Comparison of ENCODE assay signal across 8 cellular contexts in the genomic region with DNA sequence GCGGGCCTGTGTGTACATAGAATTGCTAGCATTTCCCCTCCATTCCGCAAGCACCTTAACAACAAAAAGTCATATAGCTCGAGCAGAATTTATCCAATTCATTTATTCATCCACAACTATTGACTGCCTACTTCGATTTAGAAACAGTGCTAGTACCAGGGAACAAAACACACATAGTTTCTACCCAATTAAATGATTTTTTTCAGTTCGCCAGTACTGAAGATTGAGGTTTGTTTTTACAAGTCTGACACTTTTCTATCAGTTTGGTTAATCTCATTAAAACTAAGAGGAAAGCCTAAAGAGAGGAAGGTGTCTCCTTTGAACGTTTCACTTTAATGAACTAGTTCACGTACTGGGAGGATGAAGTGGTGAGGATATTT. TPM values are rescaled to one million over a fixed set of nuclear protein-coding genes. Genes with fewer than 3 reads are reported as not detected.
DNase-seq lines count a peak whose midpoint lies in the region; ATAC-seq and TF ChIP-seq lines count a peak whose summit lies in the region.

No MANE protein-coding gene starts in this region.

- peaks cover 57% of the 10 kb centered on the region for H3K4me1 Mint-ChIP-seq in CD4-positive, alpha-beta T cell (ENCODE audit: low read depth)

- no peaks in the 10 kb centered on the region for H3K27me3 Mint-ChIP-seq in CD4-positive, alpha-beta T cell

- H3K36me3 ChIP-seq in Loucy (ENCODE audit: insufficient read depth, low read length) (no peaks in the 10 kb centered on the region), duodenal mucosa (ENCODE audit: control insufficient read depth in 1 of 2, insufficient read depth in 2 of 2, low read length in 2 of 2) (peaks cover 0 to 9% of the 10 kb centered on the region in 2 donors), neural cell (ENCODE audit: insufficient read depth, low read length) (no peaks in the 10 kb centered on the region)

- H4K20me1 ChIP-seq in Loucy (ENCODE audit: insufficient read depth, low read length, poor library complexity, severe bottlenecking) (peaks cover 10% of the 10 kb centered on the region), neural cell (ENCODE audit: insufficient read depth) (no peaks in the 10 kb centered on the region)

- CTCF ChIA-PET in CD4-positive, alpha-beta T cell (lab: Charles Lee), result no interaction called here

- POLR2A ChIA-PET in CD4-positive, alpha-beta T cell (lab: Charles Lee), result interaction anchor here (0.6 to 3.5 kb wide), 29 partner anchors 11 to 1656 kb away, joined by 3 to 48 read pairs (median 4); partner anchors contain the start of genes BLTP3A, HMGA1, ILRUN and ITPR3

- H3K27ac ChIP-seq in CD4-positive, alpha-beta T cell (ENCODE audit: low read depth, low read length), result peak overlapping the region; percentile 90
- H3K27ac ChIP-seq in duodenal mucosa (ENCODE audit: low read depth, low read length), result peak overlapping the region; percentile 81
- peak overlapping the region; percentile 82 for H3K27ac ChIP-seq in neural cell (ENCODE audit: low read length)

- H3K27me3 ChIP-seq in CD4-positive, alpha-beta T cell (ENCODE audit: control insufficient read depth, insufficient read depth, low read length), result no peaks in the 10 kb centered on the region
- H3K27me3 ChIP-seq in Loucy (ENCODE audit: insufficient read depth, low read length, poor library complexity, severe bottlenecking) (no peaks in the 10 kb centered on the region), duodenal mucosa (ENCODE audit: control insufficient read depth in 1 of 2, insufficient read depth in 2 of 2, low read length in 2 of 2) (no peaks in the 10 kb centered on the region), neural cell (ENCODE audit: insufficient read depth, low read depth, low read length) (no peaks in the 10 kb centered on the region)

- no peak for TF ChIP-seq CTCF in CD4-positive, alpha-beta T cell (IDR thresholded peaks at IDR 0.05)
- no peak for TF ChIP-seq CTCF in Loucy (conservative IDR thresholded peaks at IDR 0.05; ENCODE audit: low read length)
- no peak for TF ChIP-seq CTCF in neural cell (IDR thresholded peaks at IDR 0.05; ENCODE audit: poor library complexity, severe bottlenecking)

- ATAC-seq in CD4-positive, alpha-beta T cell (ENCODE audit: poor library complexity), result peak; percentile 14
- ATAC-seq in HG02798 (IDR thresholded peaks at IDR 0.05; ENCODE audit: poor library complexity, unreplicated experiment) (no peak), GM18868 (IDR thresholded peaks at IDR 0.05; ENCODE audit: unreplicated experiment) (no peak)

- H3K4me1 ChIP-seq in Loucy (ENCODE audit: insufficient read depth, low read length, poor library complexity, severe bottlenecking) (peaks cover 41% of the 10 kb centered on the region), duodenal mucosa (ENCODE audit: control insufficient read depth in 1 of 2, insufficient read depth in 2 of 2, low read length in 2 of 2) (peaks cover 17 to 29% of the 10 kb centered on the region in 2 donors)

- peak overlapping the region; percentile 80 for H3K4me2 ChIP-seq in Loucy (ENCODE audit: low read depth, low read length, poor library complexity, severe bottlenecking)
- H3K4me2 ChIP-seq in neural cell (ENCODE audit: low read length), result peak overlapping the region; percentile 100

- TF ChIP-seq EP300 in neural cell (conservative IDR thresholded peaks at IDR 0.05; ENCODE audit: poor library complexity, severe bottlenecking), result no peak

- H3K9me2 ChIP-seq in Loucy (replicated peaks; ENCODE audit: low read depth, low read length) (no peaks in the 10 kb centered on the region), neural cell (ENCODE audit: insufficient read depth, low read length) (no peaks in the 10 kb centered on the region)

- peak overlapping the region; percentile 97 for H3K4me3 Mint-ChIP-seq in CD4-positive, alpha-beta T cell

- intact Hi-C loops in CD4-positive, alpha-beta T cell (cut with DNase I, micrococcal nuclease), result loop anchor here (2.0 to 10.0 kb wide), 6 partner anchors 96 to 641 kb away; partner anchors contain the start of genes BLTP3A (in 1 of the 2), ILRUN (in 1 of the 2), SMIM29 (in 1 of the 2) and SNRPC (in 1 of the 2)
- intact Hi-C loops in posterior cingulate gyrus (cut with DNase I), result loop anchor here (5.0 to 10.0 kb wide), 2 partner anchors 131 to 256 kb away; partner anchors contain the start of genes SNRPC and TCP11

- TF ChIP-seq RAD21 in neural cell (conservative IDR thresholded peaks at IDR 0.05), result no peak

- peak overlapping the region; percentile 97 for H3K4me3 ChIP-seq in Loucy (ENCODE audit: low read length, poor library complexity, severe bottlenecking)
- H3K4me3 ChIP-seq in duodenal mucosa (ENCODE audit: low read depth in 1 of 2, low read length in 2 of 2), result peak overlapping the region; percentile 97 to 100
- peak overlapping the region; percentile 75 for H3K4me3 ChIP-seq in neural cell (ENCODE audit: low read length)

- peak overlapping the region; percentile 97 for H3K27ac Mint-ChIP-seq in CD4-positive, alpha-beta T cell

- no peaks in the 10 kb centered on the region for H3F3A ChIP-seq in Loucy (ENCODE audit: low read depth)
- peaks cover 5% of the 10 kb centered on the region for H3F3A ChIP-seq in neural cell (ENCODE audit: insufficient read depth, low read length, poor library complexity, severe bottlenecking)

- H2AFZ ChIP-seq in Loucy (ENCODE audit: low read length), result peak overlapping the region; percentile 92
- H2AFZ ChIP-seq in neural cell (ENCODE audit: low read depth, low read length), result peak overlapping the region; percentile 85

- no peak for DNase-seq in CD4-positive, alpha-beta T cell
- no peak for DNase-seq in RKO (ENCODE audit: low spot score)
- no peak for DNase-seq in posterior cingulate gyrus

- no peaks in the 10 kb centered on the region for H3K9me3 ChIP-seq in CD4-positive, alpha-beta T cell (ENCODE audit: control insufficient read depth, low read length)
- H3K9me3 ChIP-seq in Loucy (ENCODE audit: insufficient read depth, low read depth, low read length) (no peaks in the 10 kb centered on the region), duodenal mucosa (ENCODE audit: control insufficient read depth in 1 of 2, low read length in 2 of 2) (no peaks in the 10 kb centered on the region), neural cell (ENCODE audit: low read length) (no peaks in the 10 kb centered on the region)

- H3K9me3 Mint-ChIP-seq in CD4-positive, alpha-beta T cell, result no peaks in the 10 kb centered on the region

- peaks cover 89% of the 10 kb centered on the region for H3K79me2 ChIP-seq in Loucy (ENCODE audit: insufficient read depth, low read length)
- peaks cover 38% of the 10 kb centered on the region for H3K79me2 ChIP-seq in neural cell (replicated peaks; ENCODE audit: insufficient read depth, low read length)

- H3K36me3 Mint-ChIP-seq in CD4-positive, alpha-beta T cell (ENCODE audit: low read depth), result peaks cover 50% of the 10 kb centered on the region

- H3K9ac ChIP-seq in Loucy (ENCODE audit: low read depth, low read length, poor library complexity, severe bottlenecking) (peak overlapping the region; percentile 91), duodenal mucosa (ENCODE audit: low read depth in 1 of 2, low read length in 2 of 2) (peak overlapping the region; percentile 96 to 100), neural cell (ENCODE audit: low read length) (peak overlapping the region; percentile 85)

TF ChIP-seq in neural cell, 6 proteins besides CTCF, POLR2A, EP300 and RAD21:
- TF ChIP-seq EZH2 (IDR thresholded peaks at IDR 0.05; ENCODE audit: borderline replicate concordance, insufficient read depth, low read length, poor library complexity, severe bottlenecking) (no peak), SMC3 (conservative IDR thresholded peaks at IDR 0.05; ENCODE audit: poor library complexity) (no peak), MXI1 (conservative IDR thresholded peaks at IDR 0.05; ENCODE audit: poor library complexity, severe bottlenecking) (no peak), POLR2AphosphoS5 (IDR thresholded peaks at IDR 0.05) (no peak), TAF1 (IDR thresholded peaks at IDR 0.05; ENCODE audit: low read depth) (no peak)
- TF ChIP-seq, protein P1, sequence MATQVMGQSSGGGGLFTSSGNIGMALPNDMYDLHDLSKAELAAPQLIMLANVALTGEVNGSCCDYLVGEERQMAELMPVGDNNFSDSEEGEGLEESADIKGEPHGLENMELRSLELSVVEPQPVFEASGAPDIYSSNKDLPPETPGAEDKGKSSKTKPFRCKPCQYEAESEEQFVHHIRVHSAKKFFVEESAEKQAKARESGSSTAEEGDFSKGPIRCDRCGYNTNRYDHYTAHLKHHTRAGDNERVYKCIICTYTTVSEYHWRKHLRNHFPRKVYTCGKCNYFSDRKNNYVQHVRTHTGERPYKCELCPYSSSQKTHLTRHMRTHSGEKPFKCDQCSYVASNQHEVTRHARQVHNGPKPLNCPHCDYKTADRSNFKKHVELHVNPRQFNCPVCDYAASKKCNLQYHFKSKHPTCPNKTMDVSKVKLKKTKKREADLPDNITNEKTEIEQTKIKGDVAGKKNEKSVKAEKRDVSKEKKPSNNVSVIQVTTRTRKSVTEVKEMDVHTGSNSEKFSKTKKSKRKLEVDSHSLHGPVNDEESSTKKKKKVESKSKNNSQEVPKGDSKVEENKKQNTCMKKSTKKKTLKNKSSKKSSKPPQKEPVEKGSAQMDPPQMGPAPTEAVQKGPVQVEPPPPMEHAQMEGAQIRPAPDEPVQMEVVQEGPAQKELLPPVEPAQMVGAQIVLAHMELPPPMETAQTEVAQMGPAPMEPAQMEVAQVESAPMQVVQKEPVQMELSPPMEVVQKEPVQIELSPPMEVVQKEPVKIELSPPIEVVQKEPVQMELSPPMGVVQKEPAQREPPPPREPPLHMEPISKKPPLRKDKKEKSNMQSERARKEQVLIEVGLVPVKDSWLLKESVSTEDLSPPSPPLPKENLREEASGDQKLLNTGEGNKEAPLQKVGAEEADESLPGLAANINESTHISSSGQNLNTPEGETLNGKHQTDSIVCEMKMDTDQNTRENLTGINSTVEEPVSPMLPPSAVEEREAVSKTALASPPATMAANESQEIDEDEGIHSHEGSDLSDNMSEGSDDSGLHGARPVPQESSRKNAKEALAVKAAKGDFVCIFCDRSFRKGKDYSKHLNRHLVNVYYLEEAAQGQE (IDR thresholded peaks at IDR 0.05; ENCODE audit: borderline replicate concordance), result no peak

RNA-seq across cellular contexts. Expression of gene TAF11, which starts 0.6 kb away (rescaled TPM):
- 10 to 100 TPM; 31.5 to 38.1 TPM for total RNA-seq in CD4-positive, alpha-beta T cell
- 110 and 115 TPM in 2 replicates for polyA plus RNA-seq in neural cell
- 39.7 and 46.3 TPM in 2 replicates for polyA minus RNA-seq in neural cell

RNA-seq across cellular contexts. Expression of gene ANKS1A, which starts 0.6 kb away (rescaled TPM):
- total RNA-seq in CD4-positive, alpha-beta T cell, result 1 to 10 TPM; 6.4 to 6.9 TPM
- 22.6 and 25.1 TPM in 2 replicates for polyA plus RNA-seq in neural cell
- 48.4 and 48.5 TPM in 2 replicates for polyA minus RNA-seq in neural cell
